3 cellular contexts compared by ENCODE assay signal in genomic region chr1:74913978-74914377, GRCh38.
"Had no signal": no experiment of that assay in that cellular context is flagged by ENCODE, and none has a peak within 500 bp of the region (broad histone marks: within the 10 kb centered on the region; RNA-seq: fewer than 3 reads in every experiment).

No MANE protein-coding gene starts in this region.

- ATAC-seq: GM12878 had no signal

- H3K4me3 ChIP-seq: GM12878 had no signal

- DNase-seq: GDM1, GF-D8 had no signal
